In the genomic region with DNA sequence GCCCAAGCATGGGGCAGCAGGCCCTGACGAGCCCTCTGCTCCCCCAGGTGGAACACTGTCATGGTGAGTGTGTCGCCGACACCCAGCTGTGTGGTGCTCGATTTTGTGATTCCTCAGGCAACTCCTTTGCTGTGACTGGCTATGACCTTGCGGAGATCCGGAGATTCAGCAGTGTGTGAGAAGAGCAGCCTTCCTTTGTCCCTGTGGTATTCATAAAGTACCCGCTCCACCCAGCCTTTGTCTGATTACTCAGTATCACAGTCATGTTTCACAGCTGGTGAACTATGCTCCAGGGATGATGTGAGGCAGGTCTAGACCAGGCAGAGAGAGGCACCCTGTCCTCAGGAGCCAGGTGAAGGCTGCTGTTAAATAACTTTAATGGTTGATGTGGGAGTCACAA, we compare ENCODE assay signal across 1 cellular context.
TF ChIP-seq lines count a peak whose summit lies in the region.

No MANE protein-coding gene starts in this region.

TF ChIP-seq in H1, 55 proteins besides CTCF, POLR2A, EP300 and RAD21:
- TF ChIP-seq, protein P1, sequence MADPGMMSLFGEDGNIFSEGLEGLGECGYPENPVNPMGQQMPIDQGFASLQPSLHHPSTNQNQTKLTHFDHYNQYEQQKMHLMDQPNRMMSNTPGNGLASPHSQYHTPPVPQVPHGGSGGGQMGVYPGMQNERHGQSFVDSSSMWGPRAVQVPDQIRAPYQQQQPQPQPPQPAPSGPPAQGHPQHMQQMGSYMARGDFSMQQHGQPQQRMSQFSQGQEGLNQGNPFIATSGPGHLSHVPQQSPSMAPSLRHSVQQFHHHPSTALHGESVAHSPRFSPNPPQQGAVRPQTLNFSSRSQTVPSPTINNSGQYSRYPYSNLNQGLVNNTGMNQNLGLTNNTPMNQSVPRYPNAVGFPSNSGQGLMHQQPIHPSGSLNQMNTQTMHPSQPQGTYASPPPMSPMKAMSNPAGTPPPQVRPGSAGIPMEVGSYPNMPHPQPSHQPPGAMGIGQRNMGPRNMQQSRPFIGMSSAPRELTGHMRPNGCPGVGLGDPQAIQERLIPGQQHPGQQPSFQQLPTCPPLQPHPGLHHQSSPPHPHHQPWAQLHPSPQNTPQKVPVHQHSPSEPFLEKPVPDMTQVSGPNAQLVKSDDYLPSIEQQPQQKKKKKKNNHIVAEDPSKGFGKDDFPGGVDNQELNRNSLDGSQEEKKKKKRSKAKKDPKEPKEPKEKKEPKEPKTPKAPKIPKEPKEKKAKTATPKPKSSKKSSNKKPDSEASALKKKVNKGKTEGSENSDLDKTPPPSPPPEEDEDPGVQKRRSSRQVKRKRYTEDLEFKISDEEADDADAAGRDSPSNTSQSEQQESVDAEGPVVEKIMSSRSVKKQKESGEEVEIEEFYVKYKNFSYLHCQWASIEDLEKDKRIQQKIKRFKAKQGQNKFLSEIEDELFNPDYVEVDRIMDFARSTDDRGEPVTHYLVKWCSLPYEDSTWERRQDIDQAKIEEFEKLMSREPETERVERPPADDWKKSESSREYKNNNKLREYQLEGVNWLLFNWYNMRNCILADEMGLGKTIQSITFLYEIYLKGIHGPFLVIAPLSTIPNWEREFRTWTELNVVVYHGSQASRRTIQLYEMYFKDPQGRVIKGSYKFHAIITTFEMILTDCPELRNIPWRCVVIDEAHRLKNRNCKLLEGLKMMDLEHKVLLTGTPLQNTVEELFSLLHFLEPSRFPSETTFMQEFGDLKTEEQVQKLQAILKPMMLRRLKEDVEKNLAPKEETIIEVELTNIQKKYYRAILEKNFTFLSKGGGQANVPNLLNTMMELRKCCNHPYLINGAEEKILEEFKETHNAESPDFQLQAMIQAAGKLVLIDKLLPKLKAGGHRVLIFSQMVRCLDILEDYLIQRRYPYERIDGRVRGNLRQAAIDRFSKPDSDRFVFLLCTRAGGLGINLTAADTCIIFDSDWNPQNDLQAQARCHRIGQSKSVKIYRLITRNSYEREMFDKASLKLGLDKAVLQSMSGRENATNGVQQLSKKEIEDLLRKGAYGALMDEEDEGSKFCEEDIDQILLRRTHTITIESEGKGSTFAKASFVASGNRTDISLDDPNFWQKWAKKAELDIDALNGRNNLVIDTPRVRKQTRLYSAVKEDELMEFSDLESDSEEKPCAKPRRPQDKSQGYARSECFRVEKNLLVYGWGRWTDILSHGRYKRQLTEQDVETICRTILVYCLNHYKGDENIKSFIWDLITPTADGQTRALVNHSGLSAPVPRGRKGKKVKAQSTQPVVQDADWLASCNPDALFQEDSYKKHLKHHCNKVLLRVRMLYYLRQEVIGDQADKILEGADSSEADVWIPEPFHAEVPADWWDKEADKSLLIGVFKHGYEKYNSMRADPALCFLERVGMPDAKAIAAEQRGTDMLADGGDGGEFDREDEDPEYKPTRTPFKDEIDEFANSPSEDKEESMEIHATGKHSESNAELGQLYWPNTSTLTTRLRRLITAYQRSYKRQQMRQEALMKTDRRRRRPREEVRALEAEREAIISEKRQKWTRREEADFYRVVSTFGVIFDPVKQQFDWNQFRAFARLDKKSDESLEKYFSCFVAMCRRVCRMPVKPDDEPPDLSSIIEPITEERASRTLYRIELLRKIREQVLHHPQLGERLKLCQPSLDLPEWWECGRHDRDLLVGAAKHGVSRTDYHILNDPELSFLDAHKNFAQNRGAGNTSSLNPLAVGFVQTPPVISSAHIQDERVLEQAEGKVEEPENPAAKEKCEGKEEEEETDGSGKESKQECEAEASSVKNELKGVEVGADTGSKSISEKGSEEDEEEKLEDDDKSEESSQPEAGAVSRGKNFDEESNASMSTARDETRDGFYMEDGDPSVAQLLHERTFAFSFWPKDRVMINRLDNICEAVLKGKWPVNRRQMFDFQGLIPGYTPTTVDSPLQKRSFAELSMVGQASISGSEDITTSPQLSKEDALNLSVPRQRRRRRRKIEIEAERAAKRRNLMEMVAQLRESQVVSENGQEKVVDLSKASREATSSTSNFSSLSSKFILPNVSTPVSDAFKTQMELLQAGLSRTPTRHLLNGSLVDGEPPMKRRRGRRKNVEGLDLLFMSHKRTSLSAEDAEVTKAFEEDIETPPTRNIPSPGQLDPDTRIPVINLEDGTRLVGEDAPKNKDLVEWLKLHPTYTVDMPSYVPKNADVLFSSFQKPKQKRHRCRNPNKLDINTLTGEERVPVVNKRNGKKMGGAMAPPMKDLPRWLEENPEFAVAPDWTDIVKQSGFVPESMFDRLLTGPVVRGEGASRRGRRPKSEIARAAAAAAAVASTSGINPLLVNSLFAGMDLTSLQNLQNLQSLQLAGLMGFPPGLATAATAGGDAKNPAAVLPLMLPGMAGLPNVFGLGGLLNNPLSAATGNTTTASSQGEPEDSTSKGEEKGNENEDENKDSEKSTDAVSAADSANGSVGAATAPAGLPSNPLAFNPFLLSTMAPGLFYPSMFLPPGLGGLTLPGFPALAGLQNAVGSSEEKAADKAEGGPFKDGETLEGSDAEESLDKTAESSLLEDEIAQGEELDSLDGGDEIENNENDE (IDR thresholded peaks at IDR 0.05; ENCODE audit: insufficient replicate concordance, low read length) = no peak
- peak; percentile 43 for TF ChIP-seq POLR2AphosphoS5 (IDR thresholded peaks at IDR 0.05; ENCODE audit: low read depth, low read length)
